Comparison of ENCODE assay signal across 1 cellular context in the genomic region with DNA sequence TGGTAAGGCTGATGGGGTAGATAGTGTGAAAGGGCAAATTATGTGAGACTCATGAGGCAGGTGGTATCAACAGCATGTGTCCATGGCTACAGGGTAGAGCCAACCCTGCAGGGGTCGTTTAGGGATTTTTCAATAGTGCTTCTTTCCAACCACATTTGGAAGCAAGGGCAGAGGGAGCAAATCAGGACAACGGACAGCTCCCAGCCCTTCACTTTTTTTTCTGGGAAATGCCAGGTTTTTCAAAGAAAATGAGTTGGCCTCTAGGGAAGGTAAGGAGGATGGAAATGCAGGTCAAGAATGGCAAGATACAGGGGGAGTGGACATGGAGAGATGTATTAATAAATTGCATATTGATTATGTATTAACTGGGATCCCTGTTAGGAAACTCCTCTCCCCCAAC.
TF ChIP-seq lines count a peak whose summit lies in the region.

No MANE protein-coding gene starts in this region.

TF ChIP-seq in HepG2, 621 proteins besides CTCF, POLR2A, EP300 and RAD21 (continued from another document):
- TF ChIP-seq, protein P1, sequence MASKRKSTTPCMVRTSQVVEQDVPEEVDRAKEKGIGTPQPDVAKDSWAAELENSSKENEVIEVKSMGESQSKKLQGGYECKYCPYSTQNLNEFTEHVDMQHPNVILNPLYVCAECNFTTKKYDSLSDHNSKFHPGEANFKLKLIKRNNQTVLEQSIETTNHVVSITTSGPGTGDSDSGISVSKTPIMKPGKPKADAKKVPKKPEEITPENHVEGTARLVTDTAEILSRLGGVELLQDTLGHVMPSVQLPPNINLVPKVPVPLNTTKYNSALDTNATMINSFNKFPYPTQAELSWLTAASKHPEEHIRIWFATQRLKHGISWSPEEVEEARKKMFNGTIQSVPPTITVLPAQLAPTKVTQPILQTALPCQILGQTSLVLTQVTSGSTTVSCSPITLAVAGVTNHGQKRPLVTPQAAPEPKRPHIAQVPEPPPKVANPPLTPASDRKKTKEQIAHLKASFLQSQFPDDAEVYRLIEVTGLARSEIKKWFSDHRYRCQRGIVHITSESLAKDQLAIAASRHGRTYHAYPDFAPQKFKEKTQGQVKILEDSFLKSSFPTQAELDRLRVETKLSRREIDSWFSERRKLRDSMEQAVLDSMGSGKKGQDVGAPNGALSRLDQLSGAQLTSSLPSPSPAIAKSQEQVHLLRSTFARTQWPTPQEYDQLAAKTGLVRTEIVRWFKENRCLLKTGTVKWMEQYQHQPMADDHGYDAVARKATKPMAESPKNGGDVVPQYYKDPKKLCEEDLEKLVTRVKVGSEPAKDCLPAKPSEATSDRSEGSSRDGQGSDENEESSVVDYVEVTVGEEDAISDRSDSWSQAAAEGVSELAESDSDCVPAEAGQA (IDR thresholded peaks at IDR 0.05; ENCODE audit: low read depth): no peak
- TF ChIP-seq, protein P1 (CRISPR knock-in tag; IDR thresholded peaks at IDR 0.05; ENCODE audit: borderline replicate concordance): 0 out of 2 replicates have a peak, but pooled peaks have one; percentile 65
